12 cellular contexts compared by ENCODE assay signal in genomic region chr16:8712589-8713361, GRCh38. TPM values are rescaled to one million over a fixed set of nuclear protein-coding genes. Genes with fewer than 3 reads are reported as not detected.
A peak's percentile ranks its signal among the peaks of the same experiment; 100 is the strongest.
DNase-seq lines count a peak whose midpoint lies in the region; ATAC-seq and TF ChIP-seq lines count a peak whose summit lies in the region.
"Had no signal": no experiment of that assay in that cellular context is flagged by ENCODE, and none has a peak within 500 bp of the region (broad histone marks: within the 10 kb centered on the region; RNA-seq: fewer than 3 reads in every experiment).

No MANE protein-coding gene starts in this region.

- DNase-seq in Ammon's horn (ENCODE audit: low spot score) (peak; percentile 85), NCI-H146 (lab: John Stamatoyannopoulos, UW) (peak; percentile 97), WTC11 (ENCODE audit: low spot score) (peak; percentile 57), iPS-NIHi11 (ENCODE audit: low spot score) (peak; percentile 59), coronary artery (ENCODE audit: low spot score) (no peak)
- DNase-seq: heart right ventricle, NCI-H2029 treated with DMSO at 0.1 percent for 48 hours, upper lobe of right lung had no signal

- TF ChIP-seq CTCF in WTC11 (IDR thresholded peaks at IDR 0.05) (no peak), coronary artery (IDR thresholded peaks at IDR 0.05) (no peak)

- H3K9me3 Mint-ChIP-seq in WTC11, result no peaks in the 10 kb centered on the region

- POLR2A ChIA-PET in WTC11 (lab: Charles Lee), result interaction anchor here (1.1 kb wide), 1 partner anchor 9 kb away, joined by 3 read pairs; no protein-coding TSS in a partner anchor

- H3K36me3 Mint-ChIP-seq in WTC11, result no peaks in the 10 kb centered on the region

- H3K27me3 Mint-ChIP-seq in WTC11 (ENCODE audit: low read depth), result no peaks in the 10 kb centered on the region; the same call in 1 of the 2 replicates

- no peak overlapping the region for H3K4me3 ChIP-seq in coronary artery
- H3K4me3 ChIP-seq: heart right ventricle, skin epidermis, upper lobe of right lung had no signal

- ATAC-seq in WTC11, result peak; percentile 86
- ATAC-seq in HG03442 (IDR thresholded peaks at IDR 0.05; ENCODE audit: unreplicated experiment), result no peak
- ATAC-seq in GM21529 (IDR thresholded peaks at IDR 0.05; ENCODE audit: unreplicated experiment), result no peak
- ATAC-seq in HG03565 (IDR thresholded peaks at IDR 0.05; ENCODE audit: unreplicated experiment), result no peak
- ATAC-seq: heart right ventricle, upper lobe of right lung had no signal

- CTCF ChIA-PET in WTC11 (lab: Charles Lee), result interaction anchor here (0.7 to 1.4 kb wide), 6 partner anchors 9 to 223 kb away, joined by 3 to 6 read pairs (median 4); no protein-coding TSS in a partner anchor

- no peak overlapping the region for H3K27ac Mint-ChIP-seq in WTC11

- H3K4me1 Mint-ChIP-seq in WTC11, result peaks cover 12% of the 10 kb centered on the region

- no peak overlapping the region for H3K27ac ChIP-seq in coronary artery
- H3K27ac ChIP-seq: heart right ventricle, skin epidermis, upper lobe of right lung had no signal

- H3K4me3 Mint-ChIP-seq in WTC11, result peak overlapping the region; percentile 55

TF ChIP-seq in WTC11, 78 proteins besides CTCF, POLR2A, EP300 and RAD21:
- TF ChIP-seq, protein P1, sequence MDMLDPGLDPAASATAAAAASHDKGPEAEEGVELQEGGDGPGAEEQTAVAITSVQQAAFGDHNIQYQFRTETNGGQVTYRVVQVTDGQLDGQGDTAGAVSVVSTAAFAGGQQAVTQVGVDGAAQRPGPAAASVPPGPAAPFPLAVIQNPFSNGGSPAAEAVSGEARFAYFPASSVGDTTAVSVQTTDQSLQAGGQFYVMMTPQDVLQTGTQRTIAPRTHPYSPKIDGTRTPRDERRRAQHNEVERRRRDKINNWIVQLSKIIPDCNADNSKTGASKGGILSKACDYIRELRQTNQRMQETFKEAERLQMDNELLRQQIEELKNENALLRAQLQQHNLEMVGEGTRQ (CRISPR knock-in tag; IDR thresholded peaks at IDR 0.05), result peak; percentile 59
- no peak for TF ChIP-seq NFATC4 (CRISPR knock-in tag; IDR thresholded peaks at IDR 0.05)

RNA-seq across cellular contexts. Expression of gene ABAT, which starts 38.4 kb away (rescaled TPM):
- total RNA-seq in WTC11 (2021), result 4.4 to 6.6 TPM (median 5.4 TPM) in 3 replicates
